Comparison of ENCODE assay signal across 11 cellular contexts in the genomic region with DNA sequence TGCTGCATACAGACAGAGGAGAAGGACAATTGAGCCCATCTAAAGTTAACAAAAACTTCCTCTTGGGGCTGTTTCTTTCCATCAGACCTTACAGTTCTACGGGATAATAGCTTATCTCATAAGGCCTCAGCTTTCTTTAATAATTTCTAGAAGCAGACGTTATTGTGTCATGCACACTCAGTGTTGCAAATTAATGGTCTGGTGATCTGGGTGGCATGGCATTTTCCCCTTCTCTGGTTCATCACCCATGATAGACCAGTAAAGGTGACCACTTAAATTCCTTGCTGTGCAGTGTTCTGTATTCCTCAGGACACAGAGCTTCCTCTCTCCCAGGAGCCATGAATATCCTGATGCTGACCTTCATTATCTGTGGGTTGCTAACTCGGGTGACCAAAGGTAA. TPM values are rescaled to one million over a fixed set of nuclear protein-coding genes. Genes with fewer than 3 reads are reported as not detected.
"Had no signal": no experiment of that assay in that cellular context is flagged by ENCODE, and none has a peak within 500 bp of the region (broad histone marks: within the 10 kb centered on the region; RNA-seq: fewer than 3 reads in every experiment).

A gene with protein sequence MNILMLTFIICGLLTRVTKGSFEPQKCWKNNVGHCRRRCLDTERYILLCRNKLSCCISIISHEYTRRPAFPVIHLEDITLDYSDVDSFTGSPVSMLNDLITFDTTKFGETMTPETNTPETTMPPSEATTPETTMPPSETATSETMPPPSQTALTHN (plus strand): TSS at position 301 of the 400 bp plus-strand sequence. CDS start 38 bp downstream, at position 339.

- H3K4me3 ChIP-seq: GM23248, HAP-1, K562 had no signal

- H3K27ac ChIP-seq: GM23248 had no signal

- ATAC-seq: HCT116, K562 had no signal

- DNase-seq: GM23248, GOT3, H7, HFFc6, IMR-90, KG1 had no signal

RNA-seq across cellular contexts. Expression of the gene that starts here (rescaled TPM):
- total RNA-seq: GM23248, H4, H7, HFFc6, HT-29, IMR-90, K562 had no signal
